8 cellular contexts compared by ENCODE assay signal in the genomic region with DNA sequence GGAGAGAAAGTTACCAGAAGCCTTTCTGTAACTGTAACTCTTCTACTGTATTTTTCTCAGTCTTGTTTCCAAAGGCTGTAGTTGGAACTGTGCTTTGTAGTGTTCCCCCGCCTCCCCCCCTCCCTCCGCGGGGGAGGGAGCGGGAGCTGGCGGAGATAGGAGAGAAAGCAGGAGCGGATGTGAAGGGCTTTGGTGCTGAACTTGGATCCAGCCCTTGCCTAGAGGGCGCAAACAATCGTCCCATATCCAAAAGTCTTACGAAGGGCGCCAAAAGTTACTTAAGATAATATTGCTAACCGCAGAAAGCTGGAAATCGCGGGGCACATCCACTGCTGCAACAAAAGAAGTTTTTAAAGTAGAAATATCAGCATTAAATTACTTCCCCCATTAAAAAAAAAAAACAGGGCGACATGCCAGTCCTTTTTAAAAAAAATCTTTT. TPM values are rescaled to one million over a fixed set of nuclear protein-coding genes. Genes with fewer than 3 reads are reported as not detected.
A peak's percentile ranks its signal among the peaks of the same experiment; 100 is the strongest.
DNase-seq lines count a peak whose midpoint lies in the region; TF ChIP-seq lines count a peak whose summit lies in the region.

No MANE protein-coding gene starts in this region.

- DNase-seq in ACHN = peak; percentile 79
- DNase-seq in GM23248 = peak; percentile 83
- peak; percentile 74 for DNase-seq in NT2/D1 (ENCODE audit: low read depth, low spot score)
- peak; percentile 62 to 84 for DNase-seq in breast epithelium (ENCODE audit: low spot score in 2 of 2)
- DNase-seq in iPS-NIHi11 (ENCODE audit: low spot score) = peak; percentile 65
- DNase-seq in NOMO-1 treated with dmso at 0.1 percent for 144 hours (lab: John Stamatoyannopoulos, UW; ENCODE audit: unreplicated experiment) = no peak
- DNase-seq in T-helper 9 cell = no peak

- H3K9ac ChIP-seq in GM23248 = 0 out of 2 replicates have a peak overlapping the region, but pooled peaks have one; percentile 3
- H3K9ac ChIP-seq in NT2/D1 (ENCODE audit: insufficient read length, low read depth) = peak overlapping the region; percentile 44
- peak overlapping the region; percentile 72 for H3K9ac ChIP-seq in skeletal muscle satellite cell (ENCODE audit: low read depth, low read length)

- H3K4me1 ChIP-seq in GM23248 (ENCODE audit: insufficient read depth) (peaks cover 39% of the 10 kb centered on the region), NT2/D1 (ENCODE audit: insufficient read depth, insufficient read length) (no peaks in the 10 kb centered on the region), breast epithelium (peaks cover 6 to 14% of the 10 kb centered on the region in 2 donors), skeletal muscle satellite cell (ENCODE audit: control insufficient read depth, insufficient read depth, low read length) (peaks cover 42% of the 10 kb centered on the region)

- H3K36me3 ChIP-seq in GM23248 (ENCODE audit: low read depth) (no peaks in the 10 kb centered on the region), NT2/D1 (ENCODE audit: insufficient read depth, insufficient read length, low read length) (no peaks in the 10 kb centered on the region), breast epithelium (no peaks in the 10 kb centered on the region), skeletal muscle satellite cell (ENCODE audit: insufficient read depth, low read length) (no peaks in the 10 kb centered on the region)

- H3K4me3 ChIP-seq in GM23248 = peak overlapping the region; percentile 57
- H3K4me3 ChIP-seq in NT2/D1 (ENCODE audit: insufficient read length, low read depth) = no peak overlapping the region
- peak overlapping the region in 2 of 3 donors; percentile 91 to 98 for H3K4me3 ChIP-seq in breast epithelium
- peak overlapping the region; percentile 41 for H3K4me3 ChIP-seq in skeletal muscle satellite cell (ENCODE audit: low read length)

- no peaks in the 10 kb centered on the region for H4K20me1 ChIP-seq in GM23248 (ENCODE audit: insufficient read depth)

- H3K4me2 ChIP-seq in GM23248 (ENCODE audit: unreplicated experiment) (peak overlapping the region; percentile 85), skeletal muscle satellite cell (ENCODE audit: low read length) (peak overlapping the region; percentile 83)

- no peaks in the 10 kb centered on the region for H3K9me2 ChIP-seq in GM23248 (ENCODE audit: insufficient read depth)

- in situ Hi-C loops in ACHN (cut with HindIII; ENCODE audit: low pct_ligation_motif_present, low pct_unique_long_range_greater_than_20kb, low sequenced_read_pairs) = no loop called here
- in situ Hi-C loops in GM23248 (cut with MboI) = no loop called here

- H2AFZ ChIP-seq in GM23248 = peak overlapping the region; percentile 87

- H3F3A ChIP-seq in GM23248 (ENCODE audit: insufficient read depth) = peaks cover 46% of the 10 kb centered on the region

- H3K79me2 ChIP-seq in GM23248 (ENCODE audit: insufficient read depth) = 0 out of 2 replicates have a peak, but pooled peaks cover 7% of the 10 kb centered on the region

- intact Hi-C loops in breast epithelium (cut with DNase I; ENCODE audit: low total_unique reads) = no loop called here

- H3K27ac ChIP-seq in GM23248 (no peak overlapping the region; the same call in 1 of the 2 replicates), breast epithelium (peak overlapping the region; percentile 48 to 86)

- H3K9me3 ChIP-seq in GM23248 (ENCODE audit: low read depth) = no peaks in the 10 kb centered on the region
- H3K9me3 ChIP-seq in NT2/D1 (ENCODE audit: insufficient read depth, low read length) = no peaks in the 10 kb centered on the region
- no peaks in the 10 kb centered on the region for H3K9me3 ChIP-seq in breast epithelium
- H3K9me3 ChIP-seq in skeletal muscle satellite cell (replicated peaks; ENCODE audit: low read length) = no peaks in the 10 kb centered on the region

- TF ChIP-seq POLR2A in breast epithelium (IDR thresholded peaks at IDR 0.05) = no peak

- H3K27me3 ChIP-seq in GM23248 (replicated peaks; ENCODE audit: insufficient read depth) = no peaks in the 10 kb centered on the region
- peaks cover 60% of the 10 kb centered on the region for H3K27me3 ChIP-seq in NT2/D1 (ENCODE audit: insufficient read depth, insufficient read length)
- H3K27me3 ChIP-seq in breast epithelium = no peaks in the 10 kb centered on the region
- H3K27me3 ChIP-seq in skeletal muscle satellite cell (ENCODE audit: control insufficient read depth, insufficient read depth, low read length) = no peaks in the 10 kb centered on the region

- 1% methylated on average over 14 of the region's 14 CpGs for WGBS in GM23248 (ENCODE audit: low coverage in 1 of 2, low lambda C conversion rate in 2 of 2, missing lambda C conversion rate in 2 of 2), 2 experiments

- TF ChIP-seq CTCF in breast epithelium (IDR thresholded peaks at IDR 0.05) = no peak

RNA-seq across cellular contexts. Expression of gene NFIA, which starts 2.4 kb away (rescaled TPM):
- 3.4 and 4.0 TPM in 2 replicates for total RNA-seq in GM23248 (2014; rRNA removed; shearing (Covaris generic))
- polyA plus RNA-seq in GM23248 (2016; fragmentation: Nextera tagmentation; extraction: Ambion mirVana) = 7.7 and 8.8 TPM in 2 replicates
- 10 to 100 TPM; 54.9 to 87.5 (median 79.6) TPM for total RNA-seq in breast epithelium
- total RNA-seq in skeletal muscle satellite cell (2012; rRNA removed) = 14.2 and 15.1 TPM in 2 replicates

Comparison
In these comparisons a context has a peak if more than half of its experiments do, and no peak if none do; other contexts are left out.
1. DNase-seq: peak in ACHN (single experiment), GM23248 (single experiment), NT2/D1 (single experiment), breast epithelium (2 of 2) and iPS-NIHi11 (single experiment); none in NOMO-1 treated with dmso at 0.1 percent for 144 hours (single experiment) and T-helper 9 cell (single experiment).
2. H3K9ac ChIP-seq: peak in every context shown above with its lines; median percentile 72 in skeletal muscle satellite cell; 44 in NT2/D1; 3 in GM23248.
3. RNA of gene NFIA, which starts 2.4 kb away (total RNA-seq): 54.9 to 87.5 TPM in breast epithelium; 3.4 to 4.0 TPM in GM23248; every median in the first group is over 10 times any median in the second.